26 cellular contexts compared by ENCODE assay signal in the genomic region with DNA sequence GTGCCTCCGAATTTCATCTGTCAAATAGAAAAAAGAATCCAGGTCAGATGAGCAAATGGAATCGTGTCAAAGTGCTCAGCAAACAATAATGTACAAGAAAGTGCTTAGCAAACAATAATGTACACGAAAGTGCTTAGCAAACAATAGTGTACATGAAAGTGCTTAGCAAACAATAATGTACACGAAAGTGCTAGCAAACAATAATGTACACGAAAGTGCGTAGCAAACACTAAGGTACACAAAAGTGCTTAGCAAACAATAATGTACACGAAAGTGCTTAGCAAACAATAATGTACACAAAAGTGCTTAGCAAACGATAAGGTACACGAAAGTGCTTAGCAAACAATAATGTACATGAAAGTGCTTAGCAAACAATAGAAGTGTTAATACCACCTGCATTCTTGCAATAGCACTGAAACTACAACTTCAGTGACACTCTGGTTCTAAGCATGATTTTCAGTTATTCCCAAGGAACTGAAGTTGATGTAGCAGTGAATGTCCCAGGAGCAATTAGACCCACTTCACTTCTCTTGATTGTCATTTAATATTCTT. TPM values are rescaled to one million over a fixed set of nuclear protein-coding genes. Genes with fewer than 3 reads are reported as not detected.
"Had no signal": no experiment of that assay in that cellular context is flagged by ENCODE, and none has a peak within 500 bp of the region (broad histone marks: within the 10 kb centered on the region; RNA-seq: fewer than 3 reads in every experiment).

No MANE protein-coding gene starts in this region.

- ATAC-seq: left colon; left lung; lower lobe of right lung; naive thymus-derived CD8-positive, alpha-beta T cell; pancreas; right cardiac atrium; stimulated activated effector memory CD8-positive, alpha-beta T cell treated with anti-CD3 and anti-CD28 coated beads, Interleukin-12 subunit alpha, Interleukin-12 subunit beta, amount 100 ng/mL, for 72 hours had no signal

- DNase-seq: hypothalamus; immature natural killer cell; kidney; left colon; left lung; lower lobe of right lung; mammary epithelial cell; naive thymus-derived CD8-positive, alpha-beta T cell; nucleus accumbens; pancreas; posterior cingulate gyrus; retina; sigmoid colon; small intestine; spleen; stimulated activated CD4-positive, alpha-beta T cell treated with anti-CD3 and anti-CD28 coated beads, Interleukin-4, amount 100 ng/mL, for 24 hours; stimulated activated naive CD4-positive, alpha-beta T cell; tibial artery; uterus had no signal

- H3K4me3 ChIP-seq: left lung, lower lobe of right lung, pancreas, prostate gland, sigmoid colon, spleen, suprapubic skin, thoracic aorta, tibial artery, uterus had no signal

- H3K4me1 ChIP-seq: left lung, lower lobe of right lung, pancreas, prostate gland, sigmoid colon, spleen, suprapubic skin, tibial artery, uterus had no signal

- H3K9me3 ChIP-seq: left lung, lower lobe of right lung, pancreas, prostate gland, sigmoid colon, suprapubic skin, thoracic aorta, tibial artery, uterus had no signal

- H3K27me3 ChIP-seq: pancreas, sigmoid colon, uterus had no signal

- FAIRE-seq: islet of Langerhans, kidney, pancreas, small intestine had no signal

- H3K27ac ChIP-seq: left lung, lower lobe of right lung, pancreas, prostate gland, sigmoid colon, spleen, suprapubic skin, thoracic aorta, tibial artery, uterus had no signal

- H3K36me3 ChIP-seq: left lung, lower lobe of right lung, pancreas, prostate gland, sigmoid colon, spleen, suprapubic skin, thoracic aorta, tibial artery, uterus had no signal

RNA-seq across cellular contexts. Expression of a gene that starts 33.4 kb away (rescaled TPM):
- polyA plus RNA-seq: immature natural killer cell; liver; mammary epithelial cell; naive thymus-derived CD8-positive, alpha-beta T cell; pancreas; right cardiac atrium; sigmoid colon; small intestine; spleen had no signal
